In genomic region chr11:119195680-119196079, GRCh38 we compare ENCODE assay signal across 10 cellular contexts. TPM values are rescaled to one million over a fixed set of nuclear protein-coding genes. Genes with fewer than 3 reads are reported as not detected.
A peak's percentile ranks its signal among the peaks of the same experiment; 100 is the strongest.
DNase-seq lines count a peak whose midpoint lies in the region; FAIRE-seq and TF ChIP-seq lines count a peak whose summit lies in the region.
"Had no signal": no experiment of that assay in that cellular context is flagged by ENCODE, and none has a peak within 500 bp of the region (broad histone marks: within the 10 kb centered on the region; RNA-seq: fewer than 3 reads in every experiment).

No MANE protein-coding gene starts in this region.

- H4K5ac ChIP-seq in H1 (ENCODE audit: insufficient read length, low read depth, low read length): no peak overlapping the region

- FAIRE-seq in H1 (lab: Jason Lieb, UNC): peak; percentile 81
- FAIRE-seq: GM19239 had no signal

- H3K4me3 ChIP-seq in H1 (ENCODE audit: extremely low read depth in 1 of 4, insufficient read depth in 2 of 4, low read depth in 3 of 4, low read length in 4 of 4): peak overlapping the region in 1 of 4 experiments; percentile 37; a peak in 2 of 8 replicates

- TF ChIP-seq RAD21 in H1 (IDR thresholded peaks at IDR 0.05 in 1 of 2, conservative IDR thresholded peaks at IDR 0.05 in 1 of 2; ENCODE audit: low read depth in 2 of 2, low read length in 2 of 2): no peak

- no peaks in the 10 kb centered on the region for H3K79me2 ChIP-seq in H1 (ENCODE audit: control insufficient read depth in 1 of 2, insufficient read depth in 2 of 2, low read length in 2 of 2)

- H2BK120ac ChIP-seq in H1 (replicated peaks; ENCODE audit: low read depth, low read length): no peak overlapping the region

- H3K4me1 ChIP-seq in H1 (replicated peaks in 1 of 4; ENCODE audit: control insufficient read depth in 3 of 4, insufficient read depth in 4 of 4, low read length in 3 of 4): peaks cover 0 to 7% (median under 1%) of the 10 kb centered on the region in 4 experiments; a peak in 4 of 7 replicates

- no peaks in the 10 kb centered on the region for H3K27me3 ChIP-seq in H1 (replicated peaks in 1 of 4; ENCODE audit: control insufficient read depth in 3 of 4, extremely low read depth in 1 of 4, insufficient read depth in 3 of 4, low read length in 3 of 4)

- no peak overlapping the region for H3K4ac ChIP-seq in H1 (replicated peaks; ENCODE audit: insufficient read length, low read depth, low read length)

- no peak overlapping the region for H3K18ac ChIP-seq in H1 (ENCODE audit: extremely low read depth, low read length)

- no peak overlapping the region for H4K91ac ChIP-seq in H1 (replicated peaks; ENCODE audit: insufficient read length, low read length)

- H3K79me1 ChIP-seq in H1 (ENCODE audit: low read depth, low read length): no peaks in the 10 kb centered on the region

- H2BK5ac ChIP-seq in H1 (ENCODE audit: low read depth, low read length): no peak overlapping the region

- DNase-seq in GM13976 (ENCODE audit: low spot score) (peak; percentile 42), NCI-H460 (ENCODE audit: extremely low read depth, low read depth) (peak; percentile 4), H1 (ENCODE audit: low read depth in 1 of 2, low spot score in 2 of 2) (peak; percentile 76 to 92), mucosa of gallbladder (ENCODE audit: low spot score) (peak; percentile 80), NCI-H1436 (lab: John Stamatoyannopoulos, UW) (no peak), OCI-M1 (lab: John Stamatoyannopoulos, UW) (no peak), NCI-H1694 treated with DMSO at 0.1 percent for 48 hours (lab: John Stamatoyannopoulos, UW) (no peak)
- DNase-seq in stimulated activated CD4-positive, alpha-beta T cell treated with anti-CD3 and anti-CD28 coated beads, Interleukin-1b, Interleukin-23, amount 100 ng/mL, for 48 hours: no peak
- DNase-seq: stimulated activated naive CD4-positive, alpha-beta T cell had no signal

- H3K56ac ChIP-seq in H1 (replicated peaks; ENCODE audit: insufficient read length, low read depth, low read length): no peak overlapping the region

- in situ Hi-C loops in GM13976 (cut with MboI; ENCODE audit: low sequenced_read_pairs, unreplicated experiment): no loop called here

- no peaks in the 10 kb centered on the region for H3K36me3 ChIP-seq in H1 (ENCODE audit: control insufficient read depth in 2 of 4, insufficient read depth in 4 of 4, low read length in 3 of 4)

- CTCF ChIA-PET in H1 (lab: Charles Lee; ENCODE audit: partially characterized antibody): interaction anchor here (0.6 to 20.1 kb wide), 33 partner anchors 9 to 1017 kb away, joined by 3 to 367 read pairs (median 6); partner anchors contain the start of genes ABCG4, C2CD2L, CBL and DPAGT1

- H3K27ac ChIP-seq in H1 (ENCODE audit: low read depth, low read length): no peak overlapping the region

- no peak for TF ChIP-seq CTCF in GM13976 (IDR thresholded peaks at IDR 0.05; ENCODE audit: borderline replicate concordance, control extremely low read depth, extremely low read depth, insufficient read depth, missing control alignments)
- TF ChIP-seq CTCF in H1 (IDR thresholded peaks at IDR 0.05; ENCODE audit: control extremely low read depth in 1 of 3, insufficient read depth in 1 of 3, low read depth in 1 of 3, low read length in 3 of 3): no peak

- no peaks in the 10 kb centered on the region for H3K9me3 ChIP-seq in H1 (ENCODE audit: insufficient read depth in 2 of 2, low read depth in 1 of 2, low read length in 1 of 2)

- TF ChIP-seq POLR2A in H1 (IDR thresholded peaks at IDR 0.05; ENCODE audit: control extremely low read depth in 1 of 2, low read depth in 2 of 2, low read length in 2 of 2): no peak

- H3K23me2 ChIP-seq in H1 (ENCODE audit: low read depth, low read length): no peaks in the 10 kb centered on the region

- H2BK12ac ChIP-seq in H1 (ENCODE audit: low read depth, low read length): no peak overlapping the region

- no peak overlapping the region for H2BK15ac ChIP-seq in H1 (ENCODE audit: low read length)

- H2AFZ ChIP-seq in H1 (ENCODE audit: low read length): 0 out of 2 replicates have a peak overlapping the region, but pooled peaks have one; percentile 26

- H4K20me1 ChIP-seq in H1 (replicated peaks in 1 of 2; ENCODE audit: control insufficient read depth in 1 of 2, insufficient read depth in 2 of 2, low read length in 2 of 2): no peaks in the 10 kb centered on the region

- TF ChIP-seq EP300 in H1 (IDR thresholded peaks at IDR 0.05; ENCODE audit: borderline replicate concordance in 1 of 2, low read depth in 2 of 2, low read length in 2 of 2): no peak

- no peak overlapping the region for H2AK5ac ChIP-seq in H1 (ENCODE audit: low read depth, low read length)

- 19% methylated on average over 6 of the region's 6 CpGs; no CpG with 5 or more reads in 1 of the 2 experiments for WGBS in H1 (ENCODE audit: extremely low coverage in 1 of 2, insufficient coverage in 1 of 2, insufficient read length in 1 of 2, insufficient replicate concordance in 2 of 2, low coverage in 1 of 2, low lambda C conversion rate in 2 of 2, missing lambda C conversion rate in 1 of 2), 2 experiments

- H3K4me2 ChIP-seq in H1 (ENCODE audit: insufficient read depth in 1 of 2, low read depth in 2 of 2, low read length in 2 of 2): peak overlapping the region; percentile 28 to 36; a peak in 2 of 4 replicates

- no peak overlapping the region for H3K23ac ChIP-seq in H1 (ENCODE audit: insufficient read length)

- H4K8ac ChIP-seq in H1 (ENCODE audit: extremely low read depth, insufficient read depth, low read length): no peak overlapping the region

- H2BK20ac ChIP-seq in H1 (ENCODE audit: low read length): no peak overlapping the region

- no peak overlapping the region for H3K9ac ChIP-seq in H1 (replicated peaks in 1 of 4; ENCODE audit: extremely low read depth in 1 of 4, low read depth in 3 of 4, low read length in 3 of 4)

- POLR2A ChIA-PET in H1 (lab: Charles Lee; ENCODE audit: partially characterized antibody): interaction anchor here (0.9 to 3.1 kb wide), 13 partner anchors 8 to 101 kb away, joined by 3 to 15 read pairs (median 4); partner anchors contain the start of genes CBL, DPAGT1, HINFP and NLRX1

- no peak overlapping the region for H3K14ac ChIP-seq in H1 (ENCODE audit: insufficient read length)

TF ChIP-seq in H1, 55 proteins besides CTCF, POLR2A, EP300 and RAD21 (continues in another document):
- no peak for TF ChIP-seq TAF1 (IDR thresholded peaks at IDR 0.05; ENCODE audit: low read depth, low read length)

RNA-seq across cellular contexts. Expression of gene NHERF4, which starts 10.4 kb away (rescaled TPM):
- not detected in 2 replicates for total RNA-seq in NCI-H460 (2014; rRNA removed; shearing (Covaris generic))
- not detected in 2 replicates for polyA plus RNA-seq in NCI-H460 (2014; cell fraction: nucleus; rRNA removed)
- not detected in 2 replicates for total RNA-seq in H1 (2021; fragmentation: NEBNext Ultra II Directional; extraction: Animal tissue kit (Norgen Biotek cat#: 25700))
- polyA plus RNA-seq in H1 (2011; rRNA removed): 0.05 and 0.20 TPM in 2 replicates
- polyA plus RNA-seq in H1 (2011; cell fraction: cytosol; rRNA removed): 0.06 TPM
- polyA plus RNA-seq in H1 (2011; cell fraction: nucleus; rRNA removed): 1.0 TPM
- polyA plus RNA-seq in H1 (2012, experiment 1 of 2): 0.11 to 0.41 TPM (median 0.19 TPM) in 3 of 4 replicates, not detected in the other
- 0.08 TPM for polyA plus RNA-seq in H1 (2012, experiment 2 of 2)
- not detected for polyA plus RNA-seq in H1 (2013, experiment 1 of 2)
- polyA plus RNA-seq in H1 (2013, experiment 2 of 2): 0.11 TPM
- 0.28 TPM in 1 of 2 replicates, not detected in the other for polyA minus RNA-seq in H1 (2011; rRNA and poly(A)+ RNA removed)
- not detected for polyA minus RNA-seq in H1 (2011; cell fraction: cytosol; rRNA and poly(A)+ RNA removed)
- polyA minus RNA-seq in H1 (2011; cell fraction: nucleus; rRNA and poly(A)+ RNA removed): not detected
- 107 TPM for total RNA-seq in mucosa of gallbladder

RNA-seq across cellular contexts. Expression of gene CBL, which starts 10.5 kb away (rescaled TPM):
- total RNA-seq in NCI-H460 (2014; rRNA removed; shearing (Covaris generic)): 11.2 and 12.3 TPM in 2 replicates
- 3.5 and 4.7 TPM in 2 replicates for polyA plus RNA-seq in NCI-H460 (2014; cell fraction: nucleus; rRNA removed)
- 57.6 and 57.8 TPM in 2 replicates for total RNA-seq in H1 (2021; fragmentation: NEBNext Ultra II Directional; extraction: Animal tissue kit (Norgen Biotek cat#: 25700))
- 22.3 and 23.1 TPM in 2 replicates for polyA plus RNA-seq in H1 (2011; rRNA removed)
- polyA plus RNA-seq in H1 (2011; cell fraction: cytosol; rRNA removed): 20.2 TPM
- 20.2 TPM for polyA plus RNA-seq in H1 (2011; cell fraction: nucleus; rRNA removed)
- 16.4 to 25.4 TPM (median 21.1 TPM) in 4 replicates for polyA plus RNA-seq in H1 (2012, experiment 1 of 2)
- 2.4 TPM for polyA plus RNA-seq in H1 (2012, experiment 2 of 2)
- polyA plus RNA-seq in H1 (2013, experiment 1 of 2): 17.2 TPM
- polyA plus RNA-seq in H1 (2013, experiment 2 of 2): 16.4 TPM
- polyA minus RNA-seq in H1 (2011; rRNA and poly(A)+ RNA removed): 39.5 and 40.1 TPM in 2 replicates
- polyA minus RNA-seq in H1 (2011; cell fraction: cytosol; rRNA and poly(A)+ RNA removed): 23.2 TPM
- 26.6 TPM for polyA minus RNA-seq in H1 (2011; cell fraction: nucleus; rRNA and poly(A)+ RNA removed)
- total RNA-seq in mucosa of gallbladder: 15.6 TPM

RNA-seq across cellular contexts. Expression of gene NLRX1, which starts 27.2 kb away (rescaled TPM):
- total RNA-seq in NCI-H460 (2014; rRNA removed; shearing (Covaris generic)): 12.4 and 13.6 TPM in 2 replicates
- polyA plus RNA-seq in NCI-H460 (2014; cell fraction: nucleus; rRNA removed): 21.7 and 29.1 TPM in 2 replicates
- 12.9 and 13.2 TPM in 2 replicates for total RNA-seq in H1 (2021; fragmentation: NEBNext Ultra II Directional; extraction: Animal tissue kit (Norgen Biotek cat#: 25700))
- polyA plus RNA-seq in H1 (2011; rRNA removed): 18.6 and 30.5 TPM in 2 replicates
- polyA plus RNA-seq in H1 (2011; cell fraction: cytosol; rRNA removed): 18.6 TPM
- polyA plus RNA-seq in H1 (2011; cell fraction: nucleus; rRNA removed): 42.3 TPM
- polyA plus RNA-seq in H1 (2012, experiment 1 of 2): 9.7 to 18.1 TPM (median 14.2 TPM) in 4 replicates
- polyA plus RNA-seq in H1 (2012, experiment 2 of 2): 16.4 TPM
- 10.0 TPM for polyA plus RNA-seq in H1 (2013, experiment 1 of 2)
- 9.6 TPM for polyA plus RNA-seq in H1 (2013, experiment 2 of 2)
- polyA minus RNA-seq in H1 (2011; rRNA and poly(A)+ RNA removed): 18.7 and 19.9 TPM in 2 replicates
- polyA minus RNA-seq in H1 (2011; cell fraction: cytosol; rRNA and poly(A)+ RNA removed): 15.4 TPM
- 21.6 TPM for polyA minus RNA-seq in H1 (2011; cell fraction: nucleus; rRNA and poly(A)+ RNA removed)
- total RNA-seq in mucosa of gallbladder: 24.6 TPM

RNA-seq across cellular contexts. Expression of gene ABCG4, which starts 46.8 kb away (rescaled TPM):
- not detected in 2 replicates for total RNA-seq in NCI-H460 (2014; rRNA removed; shearing (Covaris generic))
- 0.04 and 0.91 TPM in 2 replicates for polyA plus RNA-seq in NCI-H460 (2014; cell fraction: nucleus; rRNA removed)
- 2.3 and 2.9 TPM in 2 replicates for total RNA-seq in H1 (2021; fragmentation: NEBNext Ultra II Directional; extraction: Animal tissue kit (Norgen Biotek cat#: 25700))
- 1.8 and 2.9 TPM in 2 replicates for polyA plus RNA-seq in H1 (2011; rRNA removed)
- 1.3 TPM for polyA plus RNA-seq in H1 (2011; cell fraction: cytosol; rRNA removed)
- polyA plus RNA-seq in H1 (2011; cell fraction: nucleus; rRNA removed): 4.5 TPM
- polyA plus RNA-seq in H1 (2012, experiment 1 of 2): 1.5 to 2.0 TPM (median 1.9 TPM) in 4 replicates
- polyA plus RNA-seq in H1 (2012, experiment 2 of 2): 1.0 TPM
- polyA plus RNA-seq in H1 (2013, experiment 1 of 2): 1.5 TPM
- 1.5 TPM for polyA plus RNA-seq in H1 (2013, experiment 2 of 2)
- 2.5 and 3.1 TPM in 2 replicates for polyA minus RNA-seq in H1 (2011; rRNA and poly(A)+ RNA removed)
- polyA minus RNA-seq in H1 (2011; cell fraction: cytosol; rRNA and poly(A)+ RNA removed): 1.0 TPM
- 2.5 TPM for polyA minus RNA-seq in H1 (2011; cell fraction: nucleus; rRNA and poly(A)+ RNA removed)
- total RNA-seq in mucosa of gallbladder: 0.17 TPM

Comparison
In these comparisons a context has a peak if more than half of its experiments do, and no peak if none do; other contexts are left out.
1. DNase-seq: peak in GM13976 (single experiment), NCI-H460 (single experiment), H1 (2 of 2) and mucosa of gallbladder (single experiment); none in NCI-H1436 (single experiment), OCI-M1 (single experiment), stimulated activated CD4-positive, alpha-beta T cell treated with anti-CD3 and anti-CD28 coated beads, Interleukin-1b, Interleukin-23, amount 100 ng/mL, for 48 hours (single experiment) and NCI-H1694 treated with DMSO at 0.1 percent for 48 hours (single experiment).
2. RNA of gene NHERF4, which starts 10.4 kb away (total RNA-seq): 107 TPM in mucosa of gallbladder (single experiment); not detected in H1 and not detected in NCI-H460; every median in the first group is over 100 times any median in the second.